17 cellular contexts compared by ENCODE assay signal in genomic region chr4:53916431-53916889, GRCh38.
DNase-seq lines count a peak whose midpoint lies in the region; FAIRE-seq and TF ChIP-seq lines count a peak whose summit lies in the region.
"Had no signal": no experiment of that assay in that cellular context is flagged by ENCODE, and none has a peak within 500 bp of the region (broad histone marks: within the 10 kb centered on the region; RNA-seq: fewer than 3 reads in every experiment).

No MANE protein-coding gene starts in this region.

- H3K27ac Mint-ChIP-seq in CD4-positive, alpha-beta memory T cell, result no peak overlapping the region
- H3K27ac Mint-ChIP-seq: IgD-negative memory B cell had no signal

- intact Hi-C loops in CD4-positive, alpha-beta memory T cell (cut with micrococcal nuclease), result no loop called here

- no peak for TF ChIP-seq CTCF in choroid plexus epithelial cell (conservative IDR thresholded peaks at IDR 0.05; ENCODE audit: low read depth, low read length)

- peak; percentile 51 for DNase-seq in AG08395 (ENCODE audit: low spot score)
- DNase-seq in M059J (ENCODE audit: low read depth), result peak; percentile 38
- DNase-seq in choroid plexus epithelial cell (ENCODE audit: low read depth), result peak; percentile 58
- peak; percentile 6 for DNase-seq in foreskin melanocyte
- no peak for DNase-seq in NCI-H1436 (lab: John Stamatoyannopoulos, UW)
- no peak for DNase-seq in GM12891 (ENCODE audit: insufficient read length, low spot score)
- no peak for DNase-seq in activated T-cell treated with anti-CD3 and anti-CD28 coated beads for 4 hours
- DNase-seq in CD4-positive, alpha-beta memory T cell, result no peak
- DNase-seq: activated CD4-positive, CD25-positive, alpha-beta regulatory T cell treated with anti-CD3 and anti-CD28 coated beads, Interleukin-2, amount 50 U/mL, for 72 hours; anterior cingulate cortex; left ventricle myocardium inferior; NCI-H526; stimulated activated CD4-positive, alpha-beta T cell treated with anti-CD3 and anti-CD28 coated beads, Interleukin-4, amount 100 ng/mL, for 1 hour; substantia nigra; T-helper 9 cell had no signal

- peaks cover 0 to 2% of the 10 kb centered on the region in 2 donors for H3K27me3 Mint-ChIP-seq in CD4-positive, alpha-beta memory T cell

- H3K4me3 ChIP-seq in choroid plexus epithelial cell (ENCODE audit: low read depth, low read length), result no peak overlapping the region
- no peak overlapping the region for H3K4me3 ChIP-seq in CD4-positive, alpha-beta memory T cell (ENCODE audit: low read length in 2 of 2)
- H3K4me3 ChIP-seq: left ventricle myocardium inferior had no signal

- H3K4me1 ChIP-seq in CD4-positive, alpha-beta memory T cell (ENCODE audit: insufficient read depth, low read length), result no peaks in the 10 kb centered on the region
- H3K4me1 ChIP-seq: left ventricle myocardium inferior, parathyroid adenoma had no signal

- H3K36me3 ChIP-seq in CD4-positive, alpha-beta memory T cell (ENCODE audit: insufficient read depth, low read length), result no peaks in the 10 kb centered on the region
- H3K36me3 ChIP-seq: left ventricle myocardium inferior had no signal

- H3K4me1 Mint-ChIP-seq in CD4-positive, alpha-beta memory T cell, result no peaks in the 10 kb centered on the region
- H3K4me1 Mint-ChIP-seq: IgD-negative memory B cell had no signal

- no peak overlapping the region for H3K27ac ChIP-seq in CD4-positive, alpha-beta memory T cell (ENCODE audit: low read depth, low read length)
- H3K27ac ChIP-seq: left ventricle myocardium inferior, parathyroid adenoma had no signal

- FAIRE-seq in GM12891 (lab: Jason Lieb, UNC), result no peak

- no peaks in the 10 kb centered on the region for H3K27me3 ChIP-seq in CD4-positive, alpha-beta memory T cell (ENCODE audit: insufficient read depth, low read length)

- POLR2A ChIA-PET in CD4-positive, alpha-beta memory T cell (lab: Charles Lee; ENCODE audit: partially characterized antibody), result no interaction called here

- no peaks in the 10 kb centered on the region for H3K36me3 Mint-ChIP-seq in CD4-positive, alpha-beta memory T cell
- H3K36me3 Mint-ChIP-seq: IgD-negative memory B cell had no signal

- CTCF ChIA-PET in CD4-positive, alpha-beta memory T cell (lab: Charles Lee; ENCODE audit: partially characterized antibody), result interaction anchor here (2.5 kb wide), 1 partner anchor 14 kb away, joined by 11 read pairs; no protein-coding TSS in a partner anchor

- no peaks in the 10 kb centered on the region for H3K9me3 ChIP-seq in CD4-positive, alpha-beta memory T cell (ENCODE audit: control insufficient read depth in 1 of 2, low read length in 2 of 2)
- H3K9me3 ChIP-seq: left ventricle myocardium inferior had no signal

- TF ChIP-seq POLR2A in GM12891 (IDR thresholded peaks at IDR 0.05; ENCODE audit: low read depth, low read length), result no peak

- H3K9me3 Mint-ChIP-seq in CD4-positive, alpha-beta memory T cell, result no peaks in the 10 kb centered on the region
- H3K9me3 Mint-ChIP-seq: IgD-negative memory B cell had no signal

- no peak overlapping the region for H3K4me3 Mint-ChIP-seq in CD4-positive, alpha-beta memory T cell
- H3K4me3 Mint-ChIP-seq: IgD-negative memory B cell had no signal

TF ChIP-seq in GM12891, 5 proteins besides CTCF, POLR2A, EP300 and RAD21:
- TF ChIP-seq PAX5 (IDR thresholded peaks at IDR 0.05; ENCODE audit: insufficient read depth, low read length, severe bottlenecking), result no peak
- TF ChIP-seq POLR2AphosphoS5 (IDR thresholded peaks at IDR 0.05; ENCODE audit: low read depth, low read length), result no peak
- TF ChIP-seq POU2F2 (IDR thresholded peaks at IDR 0.05; ENCODE audit: low read depth, low read length), result no peak
- no peak for TF ChIP-seq SPI1 (IDR thresholded peaks at IDR 0.05; ENCODE audit: low read depth, low read length)
- TF ChIP-seq TAF1 (IDR thresholded peaks at IDR 0.05; ENCODE audit: low read depth, low read length), result no peak

Comparison
In these comparisons a context has a peak if more than half of its experiments do, and no peak if none do; other contexts are left out.
1. DNase-seq: peak in AG08395 (single experiment), M059J (single experiment), choroid plexus epithelial cell (single experiment) and foreskin melanocyte (single experiment); none in NCI-H1436 (single experiment), GM12891 (single experiment), activated T-cell treated with anti-CD3 and anti-CD28 coated beads for 4 hours (single experiment) and CD4-positive, alpha-beta memory T cell (0 of 5).